In the genomic region with DNA sequence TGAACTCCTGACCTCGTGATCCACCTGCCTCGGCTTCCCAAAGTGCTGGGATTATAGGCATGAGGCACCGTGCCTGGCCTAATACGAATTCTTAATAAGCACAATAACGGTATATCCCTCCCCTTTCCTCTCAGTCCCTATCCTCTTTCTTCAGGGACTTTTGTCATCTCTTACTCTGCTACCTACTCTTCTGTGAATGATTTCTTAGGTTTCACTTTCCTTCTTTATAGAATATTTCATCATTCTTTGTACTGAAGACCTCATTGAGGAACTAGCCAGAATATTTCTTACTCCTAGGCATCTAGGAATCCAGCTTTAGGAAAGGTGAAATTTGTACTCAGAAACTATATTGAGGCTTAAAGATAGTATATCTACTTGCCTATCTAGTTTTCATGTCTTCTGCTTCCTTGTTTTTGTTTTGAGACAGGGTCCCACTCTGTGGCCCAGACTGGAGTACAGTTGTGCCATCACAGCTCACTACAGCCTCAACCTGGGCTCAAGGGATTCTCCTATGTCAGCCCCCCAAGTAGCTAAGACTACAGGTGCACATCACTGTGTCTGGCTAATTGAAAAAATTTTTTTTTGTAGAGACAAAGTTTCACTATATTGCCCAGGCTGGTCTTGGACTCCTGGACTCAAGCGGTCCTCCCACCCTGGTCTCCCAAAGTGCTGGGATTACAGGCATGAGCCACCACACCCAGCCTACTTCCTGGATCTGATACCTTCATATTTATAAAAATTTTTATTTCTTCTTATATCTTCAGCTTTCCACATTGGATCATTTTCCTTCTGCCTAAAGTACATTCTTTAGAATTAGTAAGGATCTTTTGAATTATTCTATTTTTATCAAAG, we compare ENCODE assay signal across 11 cellular contexts.
DNase-seq lines count a peak whose midpoint lies in the region; ATAC-seq lines count a peak whose summit lies in the region.
"Had no signal": no experiment of that assay in that cellular context is flagged by ENCODE, and none has a peak within 500 bp of the region (broad histone marks: within the 10 kb centered on the region; RNA-seq: fewer than 3 reads in every experiment).

No MANE protein-coding gene starts in this region.

- H3K9me3 Mint-ChIP-seq in immature natural killer cell, result no peaks in the 10 kb centered on the region

- H3K27me3 Mint-ChIP-seq in immature natural killer cell (ENCODE audit: low read depth in 3 of 3), result peaks cover 0 to 3% (median 0%) of the 10 kb centered on the region in 3 donors

- peak overlapping the region in 5 of 6 donors; percentile 36 to 88 (median 80) for H3K27ac Mint-ChIP-seq in immature natural killer cell

- DNase-seq in immature natural killer cell, result no peak
- no peak for DNase-seq in NCI-H1417 treated with DMSO at 0.1 percent for 48 hours (lab: John Stamatoyannopoulos, UW)
- DNase-seq in T-helper 9 cell, result no peak
- DNase-seq in COLO829 (ENCODE audit: low spot score), result no peak
- DNase-seq in kidney glomerular epithelial cell (lab: John Stamatoyannopoulos, UW), result no peak
- DNase-seq: activated CD8-positive, alpha-beta memory T cell treated with anti-CD3 and anti-CD28 coated beads, Interleukin-2, amount 50 U/mL, for 4 hours; MM.1S; RPMI8226 had no signal

- H3K4me1 Mint-ChIP-seq in immature natural killer cell, result peaks cover 18 to 29% of the 10 kb centered on the region in 2 donors

- no peak overlapping the region for H3K4me3 Mint-ChIP-seq in immature natural killer cell

- peaks cover 12 to 22% (median 15%) of the 10 kb centered on the region in 3 donors for H3K36me3 Mint-ChIP-seq in immature natural killer cell

- peak; percentile 83 for ATAC-seq in GM18517 (IDR thresholded peaks at IDR 0.05; ENCODE audit: unreplicated experiment)
- ATAC-seq in GM21447 (IDR thresholded peaks at IDR 0.05; ENCODE audit: unreplicated experiment), result peak; percentile 93
- peak; percentile 61 for ATAC-seq in HG03558 (IDR thresholded peaks at IDR 0.05; ENCODE audit: extremely low read depth, unreplicated experiment)
